9 cellular contexts compared by ENCODE assay signal in the genomic region with DNA sequence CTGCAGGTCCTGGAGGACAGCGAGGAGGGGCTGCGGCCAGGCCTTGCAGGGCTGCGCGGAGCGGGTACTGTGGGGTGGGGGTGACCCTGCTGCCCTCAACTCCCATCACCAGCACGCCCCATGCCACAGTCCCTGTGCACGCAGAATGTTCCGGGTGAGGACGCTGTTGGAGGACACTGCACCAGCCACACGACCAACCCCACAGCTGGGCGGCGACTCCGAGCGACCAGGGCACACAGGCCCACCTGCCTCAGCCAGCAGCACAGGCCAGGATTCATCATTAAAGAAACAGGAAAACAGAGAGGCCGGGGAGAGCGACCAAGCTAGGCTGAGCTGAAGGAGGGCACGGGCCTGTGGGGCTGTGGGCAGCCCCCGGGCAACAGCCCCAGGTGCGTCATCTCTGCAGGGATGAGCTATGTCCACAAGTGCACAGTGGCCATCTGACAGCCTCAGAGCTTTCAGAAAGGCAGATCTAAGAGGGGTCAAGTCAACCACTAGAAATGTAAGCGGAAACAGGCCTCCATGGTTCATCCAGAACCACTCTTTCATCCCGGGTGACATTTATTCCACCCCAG. TPM values are rescaled to one million over a fixed set of nuclear protein-coding genes. Genes with fewer than 3 reads are reported as not detected.
DNase-seq lines count a peak whose midpoint lies in the region; ATAC-seq and TF ChIP-seq lines count a peak whose summit lies in the region.
"Had no signal": no experiment of that assay in that cellular context is flagged by ENCODE, and none has a peak within 500 bp of the region (broad histone marks: within the 10 kb centered on the region; RNA-seq: fewer than 3 reads in every experiment).

No MANE protein-coding gene starts in this region.

- peaks cover 31 to 41% of the 10 kb centered on the region in 2 donors for H3K27me3 Mint-ChIP-seq in T-cell

- peak; percentile 28 for DNase-seq in D341Med (ENCODE audit: low spot score)
- DNase-seq in T-cell: no peak
- no peak for DNase-seq in fibroblast of villous mesenchyme (ENCODE audit: low read depth)
- DNase-seq in prostate gland (ENCODE audit: low spot score): no peak
- no peak for DNase-seq in DMS153 treated with DMSO at 0.1 percent for 48 hours (lab: John Stamatoyannopoulos, UW; ENCODE audit: unreplicated experiment)

- peaks cover 0 to 7% (median 0%) of the 10 kb centered on the region in 3 donors for H3K9me3 Mint-ChIP-seq in T-cell

- H3K27ac Mint-ChIP-seq in T-cell: no peak overlapping the region

- whole genome bisulfite sequencing in prostate gland: 81% methylated on average over 19 of the region's 21 CpGs

- H3K4me3 ChIP-seq in fibroblast of villous mesenchyme (ENCODE audit: low read depth, low read length) (peak overlapping the region; percentile 88), prostate gland (peak overlapping the region; percentile 57 to 59)

- no peak for TF ChIP-seq POLR2A in prostate gland (IDR thresholded peaks at IDR 0.05)

- H3K27ac ChIP-seq in prostate gland: peak overlapping the region; percentile 80 to 81
- H3K27ac ChIP-seq: SJSA1 had no signal

- H3K9me3 ChIP-seq in prostate gland: no peaks in the 10 kb centered on the region
- H3K9me3 ChIP-seq: SJSA1 had no signal

- ATAC-seq in T-cell (replicated peaks in 1 of 4) (no peak), HG02588 (IDR thresholded peaks at IDR 0.05; ENCODE audit: unreplicated experiment) (no peak), HG02885 (IDR thresholded peaks at IDR 0.05; ENCODE audit: poor library complexity, unreplicated experiment) (no peak), GM21515 (IDR thresholded peaks at IDR 0.05; ENCODE audit: unreplicated experiment) (no peak)

- POLR2A ChIA-PET in T-cell (lab: Charles Lee): no interaction called here

- CTCF ChIA-PET in T-cell (lab: Charles Lee): no interaction called here

- no peaks in the 10 kb centered on the region for H3K27me3 ChIP-seq in prostate gland (replicated peaks; ENCODE audit: insufficient read depth)
- H3K27me3 ChIP-seq: SJSA1 had no signal

- H3K4me3 Mint-ChIP-seq in T-cell: peak overlapping the region; percentile 68 to 72 (median 68)

- TF ChIP-seq CTCF in fibroblast of villous mesenchyme (IDR thresholded peaks at IDR 0.05; ENCODE audit: insufficient read depth, low read depth, low read length): no peak
- TF ChIP-seq CTCF in prostate gland (IDR thresholded peaks at IDR 0.05): no peak

- no peaks in the 10 kb centered on the region for H3K36me3 ChIP-seq in prostate gland
- H3K36me3 ChIP-seq: SJSA1 had no signal

- intact Hi-C loops in prostate gland (cut with DNase I): loop anchor here (5.0 kb wide), 3 partner anchors 40 to 85 kb away; no protein-coding TSS in a partner anchor

- peaks cover 6 to 17% (median 13%) of the 10 kb centered on the region in 3 donors for H3K4me1 Mint-ChIP-seq in T-cell

- H3K36me3 Mint-ChIP-seq in T-cell: no peaks in the 10 kb centered on the region

- H3K4me1 ChIP-seq in prostate gland (replicated peaks): no peaks in the 10 kb centered on the region

RNA-seq across cellular contexts. Expression of a gene that starts 1.6 kb away (rescaled TPM):
- total RNA-seq in T-cell (10 to 100 TPM in 1 of 5 donors, 1 to 10 TPM in 4; 1.1 to 10.2 (median 4.7) TPM), fibroblast of villous mesenchyme (172 and 216 TPM in 2 replicates), prostate gland (100 to 1,000 TPM; 116 to 432 TPM)

Comparison
In these comparisons a context has a peak if more than half of its experiments do, and no peak if none do; other contexts are left out.
1. RNA of a gene that starts 1.6 kb away (total RNA-seq): 116 to 432 TPM in prostate gland and 172 to 216 TPM in fibroblast of villous mesenchyme; 1.1 to 10.2 TPM in T-cell; every median in the first group is over 10 times any median in the second.